ENCODE assay signal across 8 cellular contexts in the genomic region with DNA sequence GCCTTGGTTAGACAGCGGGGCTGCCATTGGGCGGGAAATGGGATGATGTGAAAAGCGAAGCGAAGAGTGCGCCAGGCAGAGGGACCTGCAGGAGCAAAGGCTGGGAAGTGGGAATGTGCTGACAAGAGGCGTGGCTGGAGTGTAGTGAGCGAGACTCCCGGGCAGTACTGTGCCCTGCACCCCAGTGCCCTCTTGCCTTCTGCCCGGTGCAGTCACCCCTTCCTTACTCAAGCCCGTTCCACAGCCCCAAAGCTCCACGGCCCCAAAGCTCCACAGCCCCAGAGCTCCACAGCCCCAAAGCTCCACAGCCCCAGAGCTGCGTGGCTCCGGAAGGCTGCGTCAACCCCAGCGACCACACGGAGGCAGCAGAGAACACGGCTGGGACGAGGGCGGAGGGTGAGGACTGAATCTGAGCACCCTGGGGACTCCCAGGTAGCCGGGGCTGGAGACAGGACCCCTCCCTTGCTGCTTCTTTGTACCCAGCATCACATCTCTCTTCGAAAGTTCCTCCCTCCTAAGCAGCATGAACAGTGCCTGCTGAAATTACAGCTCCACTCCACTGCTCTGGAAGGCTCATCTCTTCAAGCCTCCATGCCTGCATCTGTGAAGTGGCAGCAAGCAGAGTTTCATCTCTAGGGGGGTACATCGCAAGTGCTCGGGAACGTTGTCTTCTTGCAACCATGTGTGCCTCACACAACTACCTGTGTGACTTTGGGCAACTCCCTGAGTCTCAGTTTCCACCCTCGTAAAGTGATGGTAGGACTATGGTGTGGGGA.
A peak's percentile ranks its signal among the peaks of the same experiment; 100 is the strongest.
DNase-seq lines count a peak whose midpoint lies in the region; ATAC-seq, FAIRE-seq and TF ChIP-seq lines count a peak whose summit lies in the region.

No MANE protein-coding gene starts in this region.

- no peaks in the 10 kb centered on the region for H3K9me3 Mint-ChIP-seq in astrocyte (ENCODE audit: unreplicated experiment)

- no peak overlapping the region for H3K9ac ChIP-seq in astrocyte (ENCODE audit: low read length)
- no peak overlapping the region for H3K9ac ChIP-seq in iPS-15b (ENCODE audit: low read depth, low read length)

- H3K4me1 ChIP-seq in astrocyte (ENCODE audit: insufficient read depth, low read length) (peaks cover 3% of the 10 kb centered on the region), iPS-15b (ENCODE audit: control insufficient read depth, insufficient read depth, low read length) (no peaks in the 10 kb centered on the region)

- H4K20me1 ChIP-seq in astrocyte (ENCODE audit: insufficient read depth, low read length) = no peaks in the 10 kb centered on the region

- no peak overlapping the region for H3K27ac Mint-ChIP-seq in astrocyte (ENCODE audit: unreplicated experiment)

- no peaks in the 10 kb centered on the region for H3K9me3 ChIP-seq in astrocyte (ENCODE audit: insufficient read depth, low read depth, low read length)
- H3K9me3 ChIP-seq in iPS-15b (ENCODE audit: control insufficient read depth, insufficient read depth, low read length) = no peaks in the 10 kb centered on the region

- no peak for FAIRE-seq in astrocyte (lab: Jason Lieb, UNC)

- H3K4me1 Mint-ChIP-seq in astrocyte (ENCODE audit: low read depth, unreplicated experiment) = peaks cover 9% of the 10 kb centered on the region

- no peak overlapping the region for H3K27ac ChIP-seq in astrocyte (ENCODE audit: low read depth, low read length)

- H3K79me2 ChIP-seq in astrocyte (ENCODE audit: insufficient read depth, low read length) = no peaks in the 10 kb centered on the region

- no peak overlapping the region for H2AFZ ChIP-seq in astrocyte (ENCODE audit: low read depth, low read length)

- no peaks in the 10 kb centered on the region for H3K36me3 ChIP-seq in astrocyte (ENCODE audit: insufficient read depth, low read length)
- H3K36me3 ChIP-seq in iPS-15b (ENCODE audit: control insufficient read depth, insufficient read depth, low read length) = no peaks in the 10 kb centered on the region

- H3K27me3 ChIP-seq in astrocyte (ENCODE audit: insufficient read depth, low read length) (peaks cover 13% of the 10 kb centered on the region), iPS-15b (ENCODE audit: control insufficient read depth, insufficient read depth, low read length) (peaks cover 29% of the 10 kb centered on the region)

- H3K4me2 ChIP-seq in astrocyte (ENCODE audit: low read length) = peak overlapping the region; percentile 42

- peak; percentile 58 for ATAC-seq in HG03280 (IDR thresholded peaks at IDR 0.05; ENCODE audit: unreplicated experiment)
- no peak for ATAC-seq in HG02981 (IDR thresholded peaks at IDR 0.05; ENCODE audit: unreplicated experiment)

- no peaks in the 10 kb centered on the region for H3K36me3 Mint-ChIP-seq in astrocyte (ENCODE audit: low read depth, unreplicated experiment)

- H3K4me3 Mint-ChIP-seq in astrocyte (ENCODE audit: unreplicated experiment) = no peak overlapping the region

- no peak overlapping the region for H3K4me3 ChIP-seq in astrocyte (ENCODE audit: insufficient read depth, low read depth, low read length)
- peak overlapping the region; percentile 32 for H3K4me3 ChIP-seq in iPS-15b (ENCODE audit: low read depth, low read length)

- peak; percentile 66 for TF ChIP-seq CTCF in astrocyte (IDR thresholded peaks at IDR 0.05; ENCODE audit: insufficient read depth, low read depth, low read length)

- peaks cover 47% of the 10 kb centered on the region for H3K27me3 Mint-ChIP-seq in astrocyte (ENCODE audit: low read depth, unreplicated experiment)

- peak; percentile 58 for DNase-seq in NCI-H82 (lab: John Stamatoyannopoulos, UW)
- DNase-seq in NCI-H82 treated with DMSO at 0.1 percent for 48 hours (lab: John Stamatoyannopoulos, UW; ENCODE audit: unreplicated experiment) = no peak
- DNase-seq in T follicular helper cell (ENCODE audit: low read depth) = peak; percentile 51
- no peak for DNase-seq in astrocyte (ENCODE audit: low read depth)
- peak; percentile 31 to 59 (median 53) for DNase-seq in stimulated activated CD4-positive, alpha-beta T cell treated with anti-CD3 and anti-CD28 coated beads, Interleukin-12 subunit alpha, Interleukin-12 subunit beta, amount 100 ng/mL, for 48 hours (ENCODE audit: low read depth in 2 of 3, low spot score in 1 of 3)

Comparison
In these comparisons a context has a peak if more than half of its experiments do, and no peak if none do; other contexts are left out.
1. DNase-seq: peak in NCI-H82 (single experiment), T follicular helper cell (single experiment) and stimulated activated CD4-positive, alpha-beta T cell treated with anti-CD3 and anti-CD28 coated beads, Interleukin-12 subunit alpha, Interleukin-12 subunit beta, amount 100 ng/mL, for 48 hours (3 of 3); none in NCI-H82 treated with DMSO at 0.1 percent for 48 hours (single experiment) and astrocyte (single experiment).